Comparison of ENCODE assay signal across 8 cellular contexts in the genomic region with DNA sequence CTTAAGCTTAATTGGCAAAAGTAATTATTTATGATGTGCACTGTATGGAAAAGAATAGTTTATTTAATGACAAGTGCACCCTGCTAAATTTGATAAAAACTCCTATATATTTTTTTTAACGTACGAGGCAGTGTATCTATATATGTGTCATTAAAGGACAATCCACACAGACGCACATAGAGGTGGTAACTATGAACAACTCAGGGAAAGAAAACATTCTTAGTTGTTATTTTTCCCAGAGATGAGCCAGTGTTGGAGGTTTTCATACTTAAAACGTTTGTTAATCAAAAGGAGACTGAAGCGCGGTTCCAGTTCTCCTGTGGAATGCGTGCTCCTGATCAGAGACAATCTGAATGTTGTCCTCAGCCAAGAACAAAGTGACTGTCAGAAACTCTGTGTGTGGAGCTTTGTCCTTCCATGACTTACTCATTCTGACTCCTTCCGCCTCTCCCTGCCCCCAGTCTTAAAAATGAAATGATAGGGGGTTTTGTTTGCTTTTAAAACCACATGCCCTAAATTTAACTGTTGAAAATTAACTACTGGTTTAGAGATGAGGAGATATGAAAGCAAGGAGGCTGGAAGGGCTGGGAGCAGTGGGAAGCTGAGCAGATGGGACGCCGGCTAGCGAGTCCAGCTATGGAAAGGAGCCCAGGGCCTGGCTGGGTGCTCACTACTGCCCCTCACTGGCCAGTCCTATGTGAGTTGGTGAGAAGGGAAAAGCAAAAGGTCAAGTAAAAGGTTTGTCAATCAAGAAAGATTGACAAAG.
DNase-seq lines count a peak whose midpoint lies in the region.

No MANE protein-coding gene starts in this region.

- H3K9me3 Mint-ChIP-seq in activated CD4-positive, alpha-beta T cell treated with anti-CD3 and anti-CD28 coated beads, Interleukin-2, amount 10 ng/mL, durations not matched to agents 7 days and 5 days = no peaks in the 10 kb centered on the region

- no peak overlapping the region for H3K27ac Mint-ChIP-seq in activated CD4-positive, alpha-beta T cell treated with anti-CD3 and anti-CD28 coated beads, Interleukin-2, amount 10 ng/mL, durations not matched to agents 7 days and 5 days

- peak overlapping the region in 2 of 3 donors; percentile 10 to 15 for H3K4me3 ChIP-seq in skeletal muscle tissue (ENCODE audit: low read length in 3 of 3)

- H3K36me3 ChIP-seq in skeletal muscle tissue (ENCODE audit: control insufficient read depth in 3 of 3, insufficient read depth in 3 of 3, low read length in 3 of 3) = peaks cover 29 to 33% (median 30%) of the 10 kb centered on the region in 3 donors

- H3K36me3 Mint-ChIP-seq in activated CD4-positive, alpha-beta T cell treated with anti-CD3 and anti-CD28 coated beads, Interleukin-2, amount 10 ng/mL, durations not matched to agents 7 days and 5 days (ENCODE audit: low read depth) = no peaks in the 10 kb centered on the region

- peak; percentile 15 for DNase-seq in activated CD4-positive, alpha-beta T cell treated with anti-CD3 and anti-CD28 coated beads for 48 hours
- DNase-seq in activated CD4-positive, alpha-beta T cell treated with anti-CD3 and anti-CD28 coated beads, Interleukin-2, amount 10 ng/mL, durations not matched to agents 7 days and 5 days = no peak
- peak; percentile 69 for DNase-seq in amniotic epithelial cell (ENCODE audit: low read depth)
- peak; percentile 57 to 64 for DNase-seq in hippocampal formation (lab: John Stamatoyannopoulos, UW)
- DNase-seq in NCI-H2081 (lab: John Stamatoyannopoulos, UW) = no peak
- no peak for DNase-seq in NCI-H1694 (lab: John Stamatoyannopoulos, UW)
- DNase-seq in NCI-H2107 (lab: John Stamatoyannopoulos, UW) = no peak

- H3K27me3 ChIP-seq in skeletal muscle tissue (ENCODE audit: control insufficient read depth in 3 of 3, insufficient read depth in 3 of 3, low read length in 3 of 3) = no peaks in the 10 kb centered on the region

- H3K4me1 Mint-ChIP-seq in activated CD4-positive, alpha-beta T cell treated with anti-CD3 and anti-CD28 coated beads, Interleukin-2, amount 10 ng/mL, durations not matched to agents 7 days and 5 days = no peaks in the 10 kb centered on the region

- H3K27me3 Mint-ChIP-seq in activated CD4-positive, alpha-beta T cell treated with anti-CD3 and anti-CD28 coated beads, Interleukin-2, amount 10 ng/mL, durations not matched to agents 7 days and 5 days = no peaks in the 10 kb centered on the region

- CTCF ChIA-PET in activated CD4-positive, alpha-beta T cell treated with anti-CD3 and anti-CD28 coated beads, Interleukin-2, amount 10 ng/mL, durations not matched to agents 7 days and 5 days (lab: Charles Lee) = interaction anchor here (1.4 kb wide), 1 partner anchor 20 kb away, joined by 3 read pairs; no protein-coding TSS in a partner anchor

- peaks cover 59 to 81% (median 65%) of the 10 kb centered on the region in 3 donors for H3K4me1 ChIP-seq in skeletal muscle tissue (ENCODE audit: control insufficient read depth in 3 of 3, insufficient read depth in 3 of 3, low read length in 3 of 3)

- POLR2A ChIA-PET in activated CD4-positive, alpha-beta T cell treated with anti-CD3 and anti-CD28 coated beads, Interleukin-2, amount 10 ng/mL, durations not matched to agents 7 days and 5 days (lab: Charles Lee) = no interaction called here

- H3K27ac ChIP-seq in skeletal muscle tissue (ENCODE audit: low read depth, low read length) = peak overlapping the region; percentile 64

- H3K9me3 ChIP-seq in skeletal muscle tissue (ENCODE audit: control insufficient read depth in 3 of 3, low read length in 3 of 3) = no peaks in the 10 kb centered on the region

- H3K9ac ChIP-seq in skeletal muscle tissue (ENCODE audit: low read depth in 1 of 3, low read length in 3 of 3) = peak overlapping the region; percentile 12 to 57 (median 47)

- no peak overlapping the region for H3K4me3 Mint-ChIP-seq in activated CD4-positive, alpha-beta T cell treated with anti-CD3 and anti-CD28 coated beads, Interleukin-2, amount 10 ng/mL, durations not matched to agents 7 days and 5 days

Comparison
In these comparisons a context has a peak if more than half of its experiments do, and no peak if none do; other contexts are left out.
1. DNase-seq: peak in activated CD4-positive, alpha-beta T cell treated with anti-CD3 and anti-CD28 coated beads for 48 hours (single experiment), amniotic epithelial cell (single experiment) and hippocampal formation (2 of 2); none in activated CD4-positive, alpha-beta T cell treated with anti-CD3 and anti-CD28 coated beads, Interleukin-2, amount 10 ng/mL, durations not matched to agents 7 days and 5 days (single experiment), NCI-H2081 (0 of 2), NCI-H1694 (single experiment) and NCI-H2107 (single experiment).